In genomic region chr7:22718200-22718711, GRCh38 we compare ENCODE assay signal across 9 cellular contexts. TPM values are rescaled to one million over a fixed set of nuclear protein-coding genes. Genes with fewer than 3 reads are reported as not detected.
DNase-seq lines count a peak whose midpoint lies in the region; ATAC-seq, FAIRE-seq and TF ChIP-seq lines count a peak whose summit lies in the region.
"Had no signal": no experiment of that assay in that cellular context is flagged by ENCODE, and none has a peak within 500 bp of the region (broad histone marks: within the 10 kb centered on the region; RNA-seq: fewer than 3 reads in every experiment).

No MANE protein-coding gene starts in this region.

- peak; percentile 83 for FAIRE-seq in HTR-8/SVneo (lab: Jason Lieb, UNC)
- FAIRE-seq in bronchial epithelial cell (lab: Jason Lieb, UNC) = peak; percentile 60
- FAIRE-seq: GM12891 had no signal

- H3K27ac ChIP-seq in tibial artery = peak overlapping the region; percentile 36 to 54

- no peak for TF ChIP-seq CTCF in bronchial epithelial cell (IDR thresholded peaks at IDR 0.05; ENCODE audit: insufficient read depth, low read length, severe bottlenecking)
- no peak for TF ChIP-seq CTCF in tibial artery (IDR thresholded peaks at IDR 0.05)

- H3K4me1 ChIP-seq in tibial artery = peaks cover 5 to 38% (median 28%) of the 10 kb centered on the region in 4 donors

- no peaks in the 10 kb centered on the region for H3K9me3 ChIP-seq in tibial artery

- DNase-seq in HTR-8/SVneo (ENCODE audit: insufficient read length, low spot score) (no peak), bronchial epithelial cell (ENCODE audit: low read depth) (peak; percentile 92), kidney tubule cell (ENCODE audit: low spot score) (peak; percentile 67), tibial artery (no peak), retina (no peak)
- DNase-seq in NK-92 treated with Interleukin-12 subunit alpha and Interleukin-12 subunit beta, amount 100 ng/mL, for 24 hours (lab: John Stamatoyannopoulos, UW) = no peak

- no peak for ATAC-seq in HG03196 (IDR thresholded peaks at IDR 0.05; ENCODE audit: unreplicated experiment)

- H3K36me3 ChIP-seq in bronchial epithelial cell (ENCODE audit: control insufficient read depth, insufficient read depth, low read length) = no peaks in the 10 kb centered on the region
- H3K36me3 ChIP-seq in tibial artery = no peaks in the 10 kb centered on the region

- H3K4me3 ChIP-seq in bronchial epithelial cell (ENCODE audit: low read depth, low read length) (no peak overlapping the region), tibial artery (no peak overlapping the region)
- H3K4me3 ChIP-seq: lung had no signal

- peaks cover 2% of the 10 kb centered on the region for H3K27me3 ChIP-seq in bronchial epithelial cell (ENCODE audit: control insufficient read depth, insufficient read depth, low read length)
- H3K27me3 ChIP-seq in tibial artery = no peaks in the 10 kb centered on the region

- intact Hi-C loops in tibial artery (cut with DNase I; ENCODE audit: low total_unique reads) = no loop called here

RNA-seq across cellular contexts. Expression of gene IL6, which starts 8.7 kb away (rescaled TPM):
- 0.13 and 0.53 TPM in 2 replicates for total RNA-seq in bronchial epithelial cell

Comparison
In these comparisons a context has a peak if more than half of its experiments do, and no peak if none do; other contexts are left out.
1. DNase-seq: peak in bronchial epithelial cell (single experiment) and kidney tubule cell (single experiment); none in HTR-8/SVneo (single experiment), tibial artery (0 of 2), retina (single experiment) and NK-92 treated with Interleukin-12 subunit alpha and Interleukin-12 subunit beta, amount 100 ng/mL, for 24 hours (single experiment).